In the genomic region with DNA sequence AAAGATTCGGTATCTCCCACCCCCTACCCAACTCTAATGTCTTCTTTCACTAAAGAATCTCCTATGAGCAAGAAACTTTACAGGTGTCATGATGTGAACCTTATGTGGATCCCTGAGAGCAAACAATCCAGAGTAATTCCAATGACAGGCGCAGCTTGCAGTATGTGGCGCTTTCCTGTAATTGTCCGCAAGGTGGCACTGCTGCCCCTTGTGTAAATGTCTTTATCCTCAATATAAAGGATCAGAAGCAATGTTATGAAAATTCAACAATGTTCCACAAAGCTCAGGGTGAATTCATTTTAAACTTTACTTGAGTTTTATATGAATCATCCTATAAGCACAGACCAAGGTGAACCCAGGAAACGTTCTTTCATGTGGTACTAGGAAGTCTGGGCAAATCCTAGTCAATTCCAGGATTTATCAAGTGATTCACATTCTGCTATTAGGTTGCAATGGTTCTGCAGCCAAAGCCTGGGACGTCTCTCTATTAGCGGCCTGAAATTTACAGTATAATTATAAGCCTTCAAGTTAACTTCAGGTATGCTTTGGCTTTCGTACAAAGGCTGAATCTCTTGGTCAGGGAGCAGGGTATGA, we compare ENCODE assay signal across 1 cellular context.
TF ChIP-seq lines count a peak whose summit lies in the region.

No MANE protein-coding gene starts in this region.

TF ChIP-seq in H1, 55 proteins besides CTCF, POLR2A, EP300 and RAD21:
- TF ChIP-seq, protein P1, sequence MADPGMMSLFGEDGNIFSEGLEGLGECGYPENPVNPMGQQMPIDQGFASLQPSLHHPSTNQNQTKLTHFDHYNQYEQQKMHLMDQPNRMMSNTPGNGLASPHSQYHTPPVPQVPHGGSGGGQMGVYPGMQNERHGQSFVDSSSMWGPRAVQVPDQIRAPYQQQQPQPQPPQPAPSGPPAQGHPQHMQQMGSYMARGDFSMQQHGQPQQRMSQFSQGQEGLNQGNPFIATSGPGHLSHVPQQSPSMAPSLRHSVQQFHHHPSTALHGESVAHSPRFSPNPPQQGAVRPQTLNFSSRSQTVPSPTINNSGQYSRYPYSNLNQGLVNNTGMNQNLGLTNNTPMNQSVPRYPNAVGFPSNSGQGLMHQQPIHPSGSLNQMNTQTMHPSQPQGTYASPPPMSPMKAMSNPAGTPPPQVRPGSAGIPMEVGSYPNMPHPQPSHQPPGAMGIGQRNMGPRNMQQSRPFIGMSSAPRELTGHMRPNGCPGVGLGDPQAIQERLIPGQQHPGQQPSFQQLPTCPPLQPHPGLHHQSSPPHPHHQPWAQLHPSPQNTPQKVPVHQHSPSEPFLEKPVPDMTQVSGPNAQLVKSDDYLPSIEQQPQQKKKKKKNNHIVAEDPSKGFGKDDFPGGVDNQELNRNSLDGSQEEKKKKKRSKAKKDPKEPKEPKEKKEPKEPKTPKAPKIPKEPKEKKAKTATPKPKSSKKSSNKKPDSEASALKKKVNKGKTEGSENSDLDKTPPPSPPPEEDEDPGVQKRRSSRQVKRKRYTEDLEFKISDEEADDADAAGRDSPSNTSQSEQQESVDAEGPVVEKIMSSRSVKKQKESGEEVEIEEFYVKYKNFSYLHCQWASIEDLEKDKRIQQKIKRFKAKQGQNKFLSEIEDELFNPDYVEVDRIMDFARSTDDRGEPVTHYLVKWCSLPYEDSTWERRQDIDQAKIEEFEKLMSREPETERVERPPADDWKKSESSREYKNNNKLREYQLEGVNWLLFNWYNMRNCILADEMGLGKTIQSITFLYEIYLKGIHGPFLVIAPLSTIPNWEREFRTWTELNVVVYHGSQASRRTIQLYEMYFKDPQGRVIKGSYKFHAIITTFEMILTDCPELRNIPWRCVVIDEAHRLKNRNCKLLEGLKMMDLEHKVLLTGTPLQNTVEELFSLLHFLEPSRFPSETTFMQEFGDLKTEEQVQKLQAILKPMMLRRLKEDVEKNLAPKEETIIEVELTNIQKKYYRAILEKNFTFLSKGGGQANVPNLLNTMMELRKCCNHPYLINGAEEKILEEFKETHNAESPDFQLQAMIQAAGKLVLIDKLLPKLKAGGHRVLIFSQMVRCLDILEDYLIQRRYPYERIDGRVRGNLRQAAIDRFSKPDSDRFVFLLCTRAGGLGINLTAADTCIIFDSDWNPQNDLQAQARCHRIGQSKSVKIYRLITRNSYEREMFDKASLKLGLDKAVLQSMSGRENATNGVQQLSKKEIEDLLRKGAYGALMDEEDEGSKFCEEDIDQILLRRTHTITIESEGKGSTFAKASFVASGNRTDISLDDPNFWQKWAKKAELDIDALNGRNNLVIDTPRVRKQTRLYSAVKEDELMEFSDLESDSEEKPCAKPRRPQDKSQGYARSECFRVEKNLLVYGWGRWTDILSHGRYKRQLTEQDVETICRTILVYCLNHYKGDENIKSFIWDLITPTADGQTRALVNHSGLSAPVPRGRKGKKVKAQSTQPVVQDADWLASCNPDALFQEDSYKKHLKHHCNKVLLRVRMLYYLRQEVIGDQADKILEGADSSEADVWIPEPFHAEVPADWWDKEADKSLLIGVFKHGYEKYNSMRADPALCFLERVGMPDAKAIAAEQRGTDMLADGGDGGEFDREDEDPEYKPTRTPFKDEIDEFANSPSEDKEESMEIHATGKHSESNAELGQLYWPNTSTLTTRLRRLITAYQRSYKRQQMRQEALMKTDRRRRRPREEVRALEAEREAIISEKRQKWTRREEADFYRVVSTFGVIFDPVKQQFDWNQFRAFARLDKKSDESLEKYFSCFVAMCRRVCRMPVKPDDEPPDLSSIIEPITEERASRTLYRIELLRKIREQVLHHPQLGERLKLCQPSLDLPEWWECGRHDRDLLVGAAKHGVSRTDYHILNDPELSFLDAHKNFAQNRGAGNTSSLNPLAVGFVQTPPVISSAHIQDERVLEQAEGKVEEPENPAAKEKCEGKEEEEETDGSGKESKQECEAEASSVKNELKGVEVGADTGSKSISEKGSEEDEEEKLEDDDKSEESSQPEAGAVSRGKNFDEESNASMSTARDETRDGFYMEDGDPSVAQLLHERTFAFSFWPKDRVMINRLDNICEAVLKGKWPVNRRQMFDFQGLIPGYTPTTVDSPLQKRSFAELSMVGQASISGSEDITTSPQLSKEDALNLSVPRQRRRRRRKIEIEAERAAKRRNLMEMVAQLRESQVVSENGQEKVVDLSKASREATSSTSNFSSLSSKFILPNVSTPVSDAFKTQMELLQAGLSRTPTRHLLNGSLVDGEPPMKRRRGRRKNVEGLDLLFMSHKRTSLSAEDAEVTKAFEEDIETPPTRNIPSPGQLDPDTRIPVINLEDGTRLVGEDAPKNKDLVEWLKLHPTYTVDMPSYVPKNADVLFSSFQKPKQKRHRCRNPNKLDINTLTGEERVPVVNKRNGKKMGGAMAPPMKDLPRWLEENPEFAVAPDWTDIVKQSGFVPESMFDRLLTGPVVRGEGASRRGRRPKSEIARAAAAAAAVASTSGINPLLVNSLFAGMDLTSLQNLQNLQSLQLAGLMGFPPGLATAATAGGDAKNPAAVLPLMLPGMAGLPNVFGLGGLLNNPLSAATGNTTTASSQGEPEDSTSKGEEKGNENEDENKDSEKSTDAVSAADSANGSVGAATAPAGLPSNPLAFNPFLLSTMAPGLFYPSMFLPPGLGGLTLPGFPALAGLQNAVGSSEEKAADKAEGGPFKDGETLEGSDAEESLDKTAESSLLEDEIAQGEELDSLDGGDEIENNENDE (IDR thresholded peaks at IDR 0.05; ENCODE audit: insufficient replicate concordance, low read length): peak; percentile 66
- no peak for TF ChIP-seq SIRT6 (IDR thresholded peaks at IDR 0.05; ENCODE audit: low read length)
TF ChIP-seq in H1: peak in this region for 1.
